In genomic region chr4:7981738-7982394, GRCh38 we compare ENCODE assay signal across 15 cellular contexts. TPM values are rescaled to one million over a fixed set of nuclear protein-coding genes. Genes with fewer than 3 reads are reported as not detected.
DNase-seq lines count a peak whose midpoint lies in the region; ATAC-seq, FAIRE-seq and TF ChIP-seq lines count a peak whose summit lies in the region.
"Had no signal": no experiment of that assay in that cellular context is flagged by ENCODE, and none has a peak within 500 bp of the region (broad histone marks: within the 10 kb centered on the region; RNA-seq: fewer than 3 reads in every experiment).

No MANE protein-coding gene starts in this region.

- CTCF ChIA-PET in Calu3 (lab: Charles Lee) (interaction anchor here (1.0 to 1.2 kb wide), 2 partner anchors 10 to 180 kb away, joined by 3 read pairs; no protein-coding TSS in a partner anchor), IMR-90 (lab: Yijun Ruan, JAX) (interaction anchor here (0.7 kb wide), 1 partner anchor 43 kb away, joined by 4 read pairs; no protein-coding TSS in a partner anchor), mammary epithelial cell (lab: Charles Lee; ENCODE audit: low non-redundant PET) (no interaction called here)

- POLR2A ChIA-PET in IMR-90 (lab: Charles Lee; ENCODE audit: unreplicated experiment): no interaction called here

- no peak overlapping the region for H3K4me3 Mint-ChIP-seq in Calu3 (ENCODE audit: low read depth, unreplicated experiment)
- H3K4me3 Mint-ChIP-seq: T-cell had no signal

- H3K27me3 ChIP-seq in IMR-90 (ENCODE audit: control insufficient read depth, insufficient read depth, low read length): no peaks in the 10 kb centered on the region
- no peaks in the 10 kb centered on the region for H3K27me3 ChIP-seq in small intestine (ENCODE audit: control insufficient read depth in 2 of 2, insufficient read depth in 2 of 2, low read length in 2 of 2)
- H3K27me3 ChIP-seq in mammary epithelial cell (ENCODE audit: insufficient read depth, low read length): no peaks in the 10 kb centered on the region

- H3K4me1 ChIP-seq in IMR-90 (ENCODE audit: control insufficient read depth, insufficient read depth, low read length) (peaks cover 28% of the 10 kb centered on the region), small intestine (ENCODE audit: control insufficient read depth in 2 of 2, insufficient read depth in 1 of 2, low read depth in 1 of 2, low read length in 1 of 2) (peaks cover 0 to 9% of the 10 kb centered on the region in 2 donors), mammary epithelial cell (ENCODE audit: insufficient read depth, low read length) (peaks cover 25% of the 10 kb centered on the region)

- BruUV-seq in Calu3 (replicated peaks; lab: Mats Ljungman, UMichigan): no TSS peak
- BruUV-seq in IMR-90 (replicated peaks; lab: Mats Ljungman, UMichigan): no TSS peak
- no TSS peak for BruUV-seq in mammary epithelial cell (replicated peaks; lab: Mats Ljungman, UMichigan)

- intact Hi-C loops in Calu3 (cut with micrococcal nuclease; ENCODE audit: unreplicated experiment) (no loop called here), IMR-90 (cut with micrococcal nuclease) (loop anchor here (10.0 kb wide), 1 partner anchor 787 kb away; the partner anchor contains the start of gene SORCS2), left colon (cut with DNase I, micrococcal nuclease) (loop anchor here in 1 of 2 donors (10.0 kb wide), 1 partner anchor 177 kb away; no protein-coding TSS in a partner anchor), mammary epithelial cell (cut with micrococcal nuclease) (loop anchor here (10.0 kb wide), 1 partner anchor 107 kb away; no protein-coding TSS in a partner anchor)

- H3K27ac ChIP-seq in IMR-90 (ENCODE audit: insufficient read depth, low read length): no peak overlapping the region
- H3K27ac ChIP-seq in small intestine (ENCODE audit: low read depth in 1 of 2, low read length in 1 of 2): peak overlapping the region in 1 of 2 donors; percentile 4
- H3K27ac ChIP-seq in mammary epithelial cell (ENCODE audit: insufficient read depth, low read depth, low read length): no peak overlapping the region
- H3K27ac ChIP-seq: C4-2B had no signal

- H3K9me3 ChIP-seq in IMR-90 (ENCODE audit: control insufficient read depth, insufficient read depth, low read length) (no peaks in the 10 kb centered on the region), small intestine (ENCODE audit: control insufficient read depth, low read depth) (no peaks in the 10 kb centered on the region), mammary epithelial cell (replicated peaks; ENCODE audit: insufficient read depth, low read length) (no peaks in the 10 kb centered on the region)
- H3K9me3 ChIP-seq: SK-N-SH had no signal

- ATAC-seq in IMR-90 (ENCODE audit: low read depth) (no peak), left colon (peak; percentile 22)
- ATAC-seq: T-cell had no signal

- no peak overlapping the region for H3K27ac Mint-ChIP-seq in Calu3 (ENCODE audit: unreplicated experiment)
- H3K27ac Mint-ChIP-seq: T-cell had no signal

- H3K4ac ChIP-seq in IMR-90 (ENCODE audit: low read depth, low read length): no peak overlapping the region; the same call in 1 of the 2 replicates

- TF ChIP-seq RAD21 in IMR-90 (IDR thresholded peaks at IDR 0.05; ENCODE audit: low read length): no peak

- no peak overlapping the region for H2AK9ac ChIP-seq in IMR-90 (replicated peaks; ENCODE audit: low read depth, low read length, poor library complexity)

- no peak overlapping the region for H4K5ac ChIP-seq in IMR-90 (ENCODE audit: low read depth, low read length)

- 0 out of 4 replicates have a peak, but pooled peaks cover 0 to 5% of the 10 kb centered on the region in 2 experiments for H3K79me1 ChIP-seq in IMR-90 (ENCODE audit: low read depth in 1 of 2, low read length in 2 of 2)

- no peaks in the 10 kb centered on the region for H3K79me2 ChIP-seq in mammary epithelial cell (ENCODE audit: insufficient read depth, low read length)

- H2BK20ac ChIP-seq in IMR-90 (ENCODE audit: low read depth, low read length): no peak overlapping the region

- H4K20me1 ChIP-seq in IMR-90 (ENCODE audit: insufficient read depth, low read length): no peaks in the 10 kb centered on the region
- H4K20me1 ChIP-seq in mammary epithelial cell (ENCODE audit: insufficient read depth, low read length): no peaks in the 10 kb centered on the region

- H2AFZ ChIP-seq in IMR-90 (replicated peaks; ENCODE audit: low read length, poor library complexity) (no peak overlapping the region), mammary epithelial cell (ENCODE audit: low read depth, low read length) (no peak overlapping the region)

- H3K27me3 Mint-ChIP-seq in Calu3 (ENCODE audit: unreplicated experiment): no peaks in the 10 kb centered on the region

- H3K9ac ChIP-seq in IMR-90 (ENCODE audit: low read depth, low read length) (no peak overlapping the region), mammary epithelial cell (ENCODE audit: insufficient read depth, low read length) (no peak overlapping the region)
- H3K9ac ChIP-seq: SK-N-SH had no signal

- in situ Hi-C loops in IMR-90 (cut with MboI; ENCODE audit: low sequenced_read_pairs): loop anchor here (10.0 kb wide), 1 partner anchor 217 kb away; no protein-coding TSS in a partner anchor
- in situ Hi-C loops in mammary epithelial cell (cut with MboI; ENCODE audit: low sequenced_read_pairs in 2 of 2): loop anchor here in 1 of 2 donors (10.0 kb wide), 1 partner anchor 177 kb away; no protein-coding TSS in a partner anchor

- H3K18ac ChIP-seq in IMR-90 (ENCODE audit: low read depth, low read length): no peak overlapping the region

- no peak overlapping the region for H4K8ac ChIP-seq in IMR-90 (ENCODE audit: low read depth in 2 of 2, low read length in 2 of 2)

- H3K56ac ChIP-seq in IMR-90 (ENCODE audit: extremely low read depth, insufficient read depth, low read length): no peak overlapping the region

- DNase-seq in Calu3 (peak; percentile 31), IMR-90 (no peak), left colon (peak; percentile 53 to 65), small intestine (peak; percentile 66), GM19240 (ENCODE audit: insufficient read length, low spot score) (no peak), NCI-H226 (no peak), mammary epithelial cell (no peak)
- DNase-seq: COR-L47, DMS53, NCI-H1048, NCI-H2171, NCI-H524, SK-N-SH, T-cell had no signal

- H2AK5ac ChIP-seq in IMR-90 (ENCODE audit: low read depth, low read length): peak overlapping the region; percentile 43

- FAIRE-seq in small intestine (lab: Jason Lieb, UNC): no peak

- peaks cover 6% of the 10 kb centered on the region for H3K36me3 Mint-ChIP-seq in Calu3 (ENCODE audit: insufficient read depth, unreplicated experiment)
- H3K36me3 Mint-ChIP-seq: T-cell had no signal

- H3K9me3 Mint-ChIP-seq in Calu3 (ENCODE audit: low read depth, unreplicated experiment): no peaks in the 10 kb centered on the region
- H3K9me3 Mint-ChIP-seq: T-cell had no signal

- no peak overlapping the region for H3K4me3 ChIP-seq in IMR-90 (ENCODE audit: insufficient read depth, low read depth, low read length)
- peak overlapping the region in 1 of 2 donors; percentile 35 for H3K4me3 ChIP-seq in small intestine (ENCODE audit: low read depth in 1 of 2, low read length in 2 of 2)
- no peak overlapping the region for H3K4me3 ChIP-seq in mammary epithelial cell (replicated peaks in 1 of 3; ENCODE audit: insufficient read depth in 1 of 3, low read depth in 2 of 3, low read length in 3 of 3)

- peaks cover 8% of the 10 kb centered on the region for H3K9me1 ChIP-seq in IMR-90 (ENCODE audit: insufficient read depth, low read length)

- peak overlapping the region; percentile 25; the same call in 1 of the 2 replicates for H2BK120ac ChIP-seq in IMR-90 (ENCODE audit: low read depth, low read length)

- H2BK15ac ChIP-seq in IMR-90 (ENCODE audit: low read depth, low read length): no peak overlapping the region

- TF ChIP-seq CTCF in Calu3 (IDR thresholded peaks at IDR 0.05; ENCODE audit: unreplicated experiment): no peak
- no peak for TF ChIP-seq CTCF in IMR-90 (conservative IDR thresholded peaks at IDR 0.05; ENCODE audit: low read depth, low read length)
- no peak for TF ChIP-seq CTCF in mammary epithelial cell (conservative IDR thresholded peaks at IDR 0.05 in 1 of 2, IDR thresholded peaks at IDR 0.05 in 1 of 2; ENCODE audit: extremely low read depth in 1 of 2, insufficient read depth in 1 of 2, low read depth in 1 of 2, low read length in 2 of 2)

- no peak overlapping the region for H3K23ac ChIP-seq in IMR-90 (ENCODE audit: low read depth, low read length)

- H3K36me3 ChIP-seq in IMR-90 (ENCODE audit: control insufficient read depth, insufficient read depth, low read length) (no peaks in the 10 kb centered on the region), small intestine (ENCODE audit: control insufficient read depth in 2 of 2, insufficient read depth in 2 of 2, low read length in 2 of 2) (no peaks in the 10 kb centered on the region), mammary epithelial cell (ENCODE audit: insufficient read depth, low read length) (no peaks in the 10 kb centered on the region)

- dilution Hi-C loops in IMR-90 (cut with HindIII; ENCODE audit: low sequenced_read_pairs, unreplicated experiment): no loop called here
- dilution Hi-C loops in mammary epithelial cell (cut with HindIII; ENCODE audit: low sequenced_read_pairs): no loop called here

- no peak overlapping the region for H4K91ac ChIP-seq in IMR-90 (ENCODE audit: insufficient read depth, low read depth, low read length)

- 95% methylated on average over 4 of the region's 8 CpGs; no CpG with 5 or more reads in 1 of the 2 experiments for WGBS in IMR-90 (ENCODE audit: extremely low coverage in 2 of 2, insufficient read length in 1 of 2), 2 experiments
- WGBS in small intestine, 3 donors: 12 to 61% (median 24%) methylated on average over 8 of the region's 8 CpGs
- 96% methylated on average over 7 of the region's 8 CpGs for WGBS in mammary epithelial cell (ENCODE audit: low coverage, missing lambda C conversion rate)

- H2BK5ac ChIP-seq in IMR-90 (ENCODE audit: low read depth, low read length, poor library complexity, severe bottlenecking): no peak overlapping the region

- H3K4me1 Mint-ChIP-seq in Calu3 (ENCODE audit: low read depth, unreplicated experiment): peaks cover 42% of the 10 kb centered on the region

- H3K4me2 ChIP-seq in IMR-90 (ENCODE audit: low read depth, low read length) (no peak overlapping the region), mammary epithelial cell (ENCODE audit: insufficient read depth, low read depth, low read length) (no peak overlapping the region)
- H3K4me2 ChIP-seq: SK-N-SH had no signal

- H3K14ac ChIP-seq in IMR-90 (replicated peaks; ENCODE audit: low read depth, low read length): no peak overlapping the region

- TF ChIP-seq POLR2A in IMR-90 (IDR thresholded peaks at IDR 0.05; ENCODE audit: low read depth, low read length): no peak

RNA-seq across cellular contexts. Expression of gene AFAP1, which starts 42.2 kb away (rescaled TPM):
- total RNA-seq in Calu3 (2022) (37.9 and 40.1 TPM in 2 replicates), IMR-90 (2012; rRNA removed) (48.2 and 60.3 TPM in 2 replicates), left colon (10 to 100 TPM; 41.2 to 46.2 TPM), mammary epithelial cell (10 to 100 TPM; 22.9 to 36.0 TPM)
- polyA plus RNA-seq in IMR-90 (2012; rRNA removed) (73.1 and 80.9 TPM in 2 replicates), small intestine (1 to 10 TPM; 2.2 to 9.6 (median 3.8) TPM), mammary epithelial cell (13.4 TPM)
- polyA plus RNA-seq in IMR-90 (2012; cell fraction: cytosol; rRNA removed): 67.3 and 67.7 TPM in 2 replicates
- polyA plus RNA-seq in IMR-90 (2012; cell fraction: nucleus; rRNA removed; ENCODE audit: low replicate concordance): 116 and 173 TPM in 2 replicates
- 20.1 TPM for polyA minus RNA-seq in mammary epithelial cell

Comparison
In these comparisons a context has a peak if more than half of its experiments do, and no peak if none do; other contexts are left out.
1. DNase-seq: peak in Calu3 (single experiment), left colon (2 of 2) and small intestine (single experiment); none in IMR-90 (single experiment), GM19240 (single experiment), NCI-H226 (single experiment) and mammary epithelial cell (single experiment).